21 cellular contexts compared by ENCODE assay signal in the genomic region with DNA sequence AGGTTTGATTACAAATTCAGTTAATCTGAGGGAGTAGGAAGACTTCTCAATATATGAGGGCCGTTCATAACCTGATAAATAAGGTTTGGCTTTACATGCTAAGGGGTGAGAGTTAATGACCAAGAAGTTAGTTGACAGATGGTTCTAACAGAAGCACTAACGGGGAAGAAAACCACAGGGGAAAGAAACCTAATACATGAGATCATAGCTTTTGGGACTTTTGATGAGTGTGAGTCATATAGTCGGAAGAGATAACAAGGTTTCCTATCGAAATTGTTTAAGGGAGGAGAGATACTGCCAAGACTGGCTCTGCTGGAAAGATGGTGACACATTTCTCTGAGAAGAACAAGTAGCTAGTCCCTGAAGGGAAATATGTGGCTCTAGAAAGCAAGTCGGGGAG.
DNase-seq lines count a peak whose midpoint lies in the region; ATAC-seq and TF ChIP-seq lines count a peak whose summit lies in the region.
"Had no signal": no experiment of that assay in that cellular context is flagged by ENCODE, and none has a peak within 500 bp of the region (broad histone marks: within the 10 kb centered on the region; RNA-seq: fewer than 3 reads in every experiment).

No MANE protein-coding gene starts in this region.

- intact Hi-C loops in activated CD8-positive, alpha-beta T cell treated with anti-CD3 and anti-CD28 coated beads for 36 hours (cut with micrococcal nuclease): no loop called here

- H3K27ac Mint-ChIP-seq in activated CD8-positive, alpha-beta T cell treated with anti-CD3 and anti-CD28 coated beads, Interleukin-2, amount 10 ng/mL, durations not matched to agents 7 days and 5 days: no peak overlapping the region
- no peak overlapping the region for H3K27ac Mint-ChIP-seq in activated CD8-positive, alpha-beta T cell treated with anti-CD3 and anti-CD28 coated beads for 36 hours
- H3K27ac Mint-ChIP-seq: endodermal cell, memory B cell, nephron had no signal

- no peak overlapping the region for H3K4me3 ChIP-seq in fibroblast of the aortic adventitia (ENCODE audit: low read depth, low read length)
- H3K4me3 ChIP-seq: A549; BLaER1 treated with 17β-estradiol and CSF1 and Interleukin-3, amounts not matched to agents 10 nM and 100 nM; hepatocyte; SJCRH30 had no signal

- H3K9me3 Mint-ChIP-seq in activated CD8-positive, alpha-beta T cell treated with anti-CD3 and anti-CD28 coated beads, Interleukin-2, amount 10 ng/mL, durations not matched to agents 7 days and 5 days (ENCODE audit: insufficient read depth): no peaks in the 10 kb centered on the region
- H3K9me3 Mint-ChIP-seq in activated CD8-positive, alpha-beta T cell treated with anti-CD3 and anti-CD28 coated beads for 36 hours: no peaks in the 10 kb centered on the region
- H3K9me3 Mint-ChIP-seq: endodermal cell, memory B cell, nephron had no signal

- TF ChIP-seq CTCF in fibroblast of the aortic adventitia (IDR thresholded peaks at IDR 0.05; ENCODE audit: insufficient read depth, low read length) (no peak), GM10266 (IDR thresholded peaks at IDR 0.05; ENCODE audit: control insufficient read depth, insufficient read depth, low read depth, missing control alignments) (no peak)
- no peak for TF ChIP-seq CTCF in activated CD8-positive, alpha-beta T cell treated with anti-CD3 and anti-CD28 coated beads for 36 hours (IDR thresholded peaks at IDR 0.05)

- no peaks in the 10 kb centered on the region for H3K36me3 Mint-ChIP-seq in activated CD8-positive, alpha-beta T cell treated with anti-CD3 and anti-CD28 coated beads, Interleukin-2, amount 10 ng/mL, durations not matched to agents 7 days and 5 days (ENCODE audit: low read depth)
- no peaks in the 10 kb centered on the region for H3K36me3 Mint-ChIP-seq in activated CD8-positive, alpha-beta T cell treated with anti-CD3 and anti-CD28 coated beads for 36 hours (ENCODE audit: low read depth)
- H3K36me3 Mint-ChIP-seq: memory B cell had no signal

- DNase-seq in CMK (ENCODE audit: low read depth) (peak; percentile 24), HT1080 (ENCODE audit: low read depth) (peak; percentile 41), RPMI7951 (ENCODE audit: low read depth) (peak; percentile 10), fibroblast of the aortic adventitia (ENCODE audit: low read depth) (peak; percentile 5), GM10266 (ENCODE audit: extremely low spot score) (no peak)
- no peak for DNase-seq in activated CD8-positive, alpha-beta T cell treated with anti-CD3 and anti-CD28 coated beads, Interleukin-2, amount 10 ng/mL, durations not matched to agents 7 days and 5 days
- DNase-seq in activated CD8-positive, alpha-beta T cell treated with anti-CD3 and anti-CD28 coated beads for 36 hours: no peak
- DNase-seq: activated CD4-positive, alpha-beta T cell treated with anti-CD3 and anti-CD28 coated beads for 1 hour; amniotic stem cell; endodermal cell; NCI-H1930; NCI-H510A treated with DMSO at 0.1 percent for 48 hours; T-helper 2 cell had no signal

- no peak for ATAC-seq in GM19467 (IDR thresholded peaks at IDR 0.05; ENCODE audit: unreplicated experiment)
- ATAC-seq in activated CD8-positive, alpha-beta T cell treated with anti-CD3 and anti-CD28 coated beads, Interleukin-2, amount 10 ng/mL, durations not matched to agents 7 days and 5 days: no peak
- ATAC-seq in activated CD8-positive, alpha-beta T cell treated with anti-CD3 and anti-CD28 coated beads for 36 hours: no peak
- ATAC-seq: A549, HepG2 had no signal

- no peaks in the 10 kb centered on the region for H3K4me1 Mint-ChIP-seq in activated CD8-positive, alpha-beta T cell treated with anti-CD3 and anti-CD28 coated beads, Interleukin-2, amount 10 ng/mL, durations not matched to agents 7 days and 5 days (ENCODE audit: low read depth)
- H3K4me1 Mint-ChIP-seq in activated CD8-positive, alpha-beta T cell treated with anti-CD3 and anti-CD28 coated beads for 36 hours (ENCODE audit: low read depth): no peaks in the 10 kb centered on the region
- H3K4me1 Mint-ChIP-seq: endodermal cell, memory B cell, nephron had no signal

- CTCF ChIA-PET in activated CD8-positive, alpha-beta T cell treated with anti-CD3 and anti-CD28 coated beads, Interleukin-2, amount 10 ng/mL, durations not matched to agents 7 days and 5 days (lab: Charles Lee): no interaction called here
- CTCF ChIA-PET in activated CD8-positive, alpha-beta T cell treated with anti-CD3 and anti-CD28 coated beads for 36 hours (lab: Charles Lee): no interaction called here

- POLR2A ChIA-PET in activated CD8-positive, alpha-beta T cell treated with anti-CD3 and anti-CD28 coated beads, Interleukin-2, amount 10 ng/mL, durations not matched to agents 7 days and 5 days (lab: Charles Lee): no interaction called here
- POLR2A ChIA-PET in activated CD8-positive, alpha-beta T cell treated with anti-CD3 and anti-CD28 coated beads for 36 hours (lab: Charles Lee): no interaction called here

- H3K4me3 Mint-ChIP-seq in activated CD8-positive, alpha-beta T cell treated with anti-CD3 and anti-CD28 coated beads, Interleukin-2, amount 10 ng/mL, durations not matched to agents 7 days and 5 days: no peak overlapping the region
- H3K4me3 Mint-ChIP-seq in activated CD8-positive, alpha-beta T cell treated with anti-CD3 and anti-CD28 coated beads for 36 hours: no peak overlapping the region
- H3K4me3 Mint-ChIP-seq: endodermal cell, memory B cell, nephron had no signal

- H3K27me3 Mint-ChIP-seq in activated CD8-positive, alpha-beta T cell treated with anti-CD3 and anti-CD28 coated beads, Interleukin-2, amount 10 ng/mL, durations not matched to agents 7 days and 5 days (ENCODE audit: low read depth): no peaks in the 10 kb centered on the region
- H3K27me3 Mint-ChIP-seq in activated CD8-positive, alpha-beta T cell treated with anti-CD3 and anti-CD28 coated beads for 36 hours: peaks cover 3% of the 10 kb centered on the region

Comparison
In these comparisons a context has a peak if more than half of its experiments do, and no peak if none do; other contexts are left out.
1. DNase-seq: peak in CMK (single experiment), HT1080 (single experiment), RPMI7951 (single experiment) and fibroblast of the aortic adventitia (single experiment); none in activated CD8-positive, alpha-beta T cell treated with anti-CD3 and anti-CD28 coated beads, Interleukin-2, amount 10 ng/mL, durations not matched to agents 7 days and 5 days (single experiment), activated CD8-positive, alpha-beta T cell treated with anti-CD3 and anti-CD28 coated beads for 36 hours (single experiment) and GM10266 (single experiment).